14 cellular contexts compared by ENCODE assay signal in the genomic region with DNA sequence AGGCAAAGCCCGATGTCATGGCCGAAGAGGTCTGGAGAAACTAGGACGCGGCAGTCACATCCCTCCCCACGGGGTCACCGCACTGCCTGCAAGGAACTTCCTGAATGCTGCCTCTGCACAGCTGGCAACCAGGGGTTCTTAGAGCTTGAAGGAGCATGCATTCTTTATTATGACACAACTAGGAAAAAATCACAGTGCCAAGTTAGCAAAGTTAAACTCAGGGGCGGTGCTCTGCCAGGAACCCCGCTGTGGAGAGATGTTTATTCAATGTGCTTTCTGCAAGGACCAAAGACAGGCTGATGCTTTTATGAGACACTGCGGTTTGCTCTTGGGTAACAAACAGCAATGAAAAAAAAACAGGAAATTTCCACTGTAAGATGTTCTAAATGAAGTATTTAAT.
DNase-seq lines count a peak whose midpoint lies in the region; ATAC-seq lines count a peak whose summit lies in the region.
"Had no signal": no experiment of that assay in that cellular context is flagged by ENCODE, and none has a peak within 500 bp of the region (broad histone marks: within the 10 kb centered on the region; RNA-seq: fewer than 3 reads in every experiment).

No MANE protein-coding gene starts in this region.

- peaks cover 3 to 13% of the 10 kb centered on the region in 2 donors for H3K9me3 Mint-ChIP-seq in activated naive CD4-positive, alpha-beta T cell treated with anti-CD3 and anti-CD28 coated beads, Interleukin-2, amount 50 U/mL, for 72 hours

- DNase-seq in EH (ENCODE audit: low read depth), result peak; percentile 97
- DNase-seq in NOMO-1 (lab: John Stamatoyannopoulos, UW; ENCODE audit: unreplicated experiment in 2 of 2), result peak; percentile 14 to 55
- DNase-seq in dedifferentiated amniotic fluid mesenchymal stem cell (ENCODE audit: extremely low spot score), result peak; percentile 85
- DNase-seq in non-pigmented ciliary epithelial cell (ENCODE audit: low read depth), result peak; percentile 68
- DNase-seq in activated naive CD4-positive, alpha-beta T cell treated with anti-CD3 and anti-CD28 coated beads, Interleukin-2, amount 50 U/mL, for 72 hours (ENCODE audit: low spot score in 2 of 2), result no peak
- DNase-seq in mucosa of gallbladder (ENCODE audit: low spot score), result no peak
- DNase-seq: activated CD4-positive, CD25-positive, alpha-beta regulatory T cell treated with anti-CD3 and anti-CD28 coated beads, Interleukin-2, amount 50 U/mL, for 72 hours; activated effector memory CD4-positive, alpha-beta T cell treated with anti-CD3 and anti-CD28 coated beads, Interleukin-2, amount 50 U/mL, for 16 hours; Caco-2; NCI-H1417; nucleus accumbens; stimulated activated CD4-positive, alpha-beta T cell treated with anti-CD3 and anti-CD28 coated beads, Interleukin-4, amount 100 ng/mL, for 24 hours had no signal

- no peak overlapping the region for H3K27ac Mint-ChIP-seq in activated naive CD4-positive, alpha-beta T cell treated with anti-CD3 and anti-CD28 coated beads, Interleukin-2, amount 50 U/mL, for 72 hours

- ATAC-seq in HG02840 (IDR thresholded peaks at IDR 0.05; ENCODE audit: low FRiP score, unreplicated experiment) (no peak), GM18907 (IDR thresholded peaks at IDR 0.05; ENCODE audit: unreplicated experiment) (no peak)
- no peak for ATAC-seq in activated naive CD4-positive, alpha-beta T cell treated with anti-CD3 and anti-CD28 coated beads, Interleukin-2, amount 50 U/mL, for 72 hours

- H3K36me3 Mint-ChIP-seq in activated naive CD4-positive, alpha-beta T cell treated with anti-CD3 and anti-CD28 coated beads, Interleukin-2, amount 50 U/mL, for 72 hours, result peaks cover 0 to 9% of the 10 kb centered on the region in 2 donors

Comparison
In these comparisons a context has a peak if more than half of its experiments do, and no peak if none do; other contexts are left out.
1. DNase-seq: peak in EH (single experiment), NOMO-1 (2 of 2), dedifferentiated amniotic fluid mesenchymal stem cell (single experiment) and non-pigmented ciliary epithelial cell (single experiment); none in activated naive CD4-positive, alpha-beta T cell treated with anti-CD3 and anti-CD28 coated beads, Interleukin-2, amount 50 U/mL, for 72 hours (0 of 2) and mucosa of gallbladder (single experiment).